1 cellular context compared by ENCODE assay signal in genomic region chr5:65037845-65038815, GRCh38.
A peak's percentile ranks its signal among the peaks of the same experiment; 100 is the strongest.
TF ChIP-seq lines count a peak whose summit lies in the region.

No MANE protein-coding gene starts in this region.

TF ChIP-seq in GM23338, 12 proteins besides CTCF, POLR2A, EP300 and RAD21 (continued from another document):
- TF ChIP-seq, protein P1, sequence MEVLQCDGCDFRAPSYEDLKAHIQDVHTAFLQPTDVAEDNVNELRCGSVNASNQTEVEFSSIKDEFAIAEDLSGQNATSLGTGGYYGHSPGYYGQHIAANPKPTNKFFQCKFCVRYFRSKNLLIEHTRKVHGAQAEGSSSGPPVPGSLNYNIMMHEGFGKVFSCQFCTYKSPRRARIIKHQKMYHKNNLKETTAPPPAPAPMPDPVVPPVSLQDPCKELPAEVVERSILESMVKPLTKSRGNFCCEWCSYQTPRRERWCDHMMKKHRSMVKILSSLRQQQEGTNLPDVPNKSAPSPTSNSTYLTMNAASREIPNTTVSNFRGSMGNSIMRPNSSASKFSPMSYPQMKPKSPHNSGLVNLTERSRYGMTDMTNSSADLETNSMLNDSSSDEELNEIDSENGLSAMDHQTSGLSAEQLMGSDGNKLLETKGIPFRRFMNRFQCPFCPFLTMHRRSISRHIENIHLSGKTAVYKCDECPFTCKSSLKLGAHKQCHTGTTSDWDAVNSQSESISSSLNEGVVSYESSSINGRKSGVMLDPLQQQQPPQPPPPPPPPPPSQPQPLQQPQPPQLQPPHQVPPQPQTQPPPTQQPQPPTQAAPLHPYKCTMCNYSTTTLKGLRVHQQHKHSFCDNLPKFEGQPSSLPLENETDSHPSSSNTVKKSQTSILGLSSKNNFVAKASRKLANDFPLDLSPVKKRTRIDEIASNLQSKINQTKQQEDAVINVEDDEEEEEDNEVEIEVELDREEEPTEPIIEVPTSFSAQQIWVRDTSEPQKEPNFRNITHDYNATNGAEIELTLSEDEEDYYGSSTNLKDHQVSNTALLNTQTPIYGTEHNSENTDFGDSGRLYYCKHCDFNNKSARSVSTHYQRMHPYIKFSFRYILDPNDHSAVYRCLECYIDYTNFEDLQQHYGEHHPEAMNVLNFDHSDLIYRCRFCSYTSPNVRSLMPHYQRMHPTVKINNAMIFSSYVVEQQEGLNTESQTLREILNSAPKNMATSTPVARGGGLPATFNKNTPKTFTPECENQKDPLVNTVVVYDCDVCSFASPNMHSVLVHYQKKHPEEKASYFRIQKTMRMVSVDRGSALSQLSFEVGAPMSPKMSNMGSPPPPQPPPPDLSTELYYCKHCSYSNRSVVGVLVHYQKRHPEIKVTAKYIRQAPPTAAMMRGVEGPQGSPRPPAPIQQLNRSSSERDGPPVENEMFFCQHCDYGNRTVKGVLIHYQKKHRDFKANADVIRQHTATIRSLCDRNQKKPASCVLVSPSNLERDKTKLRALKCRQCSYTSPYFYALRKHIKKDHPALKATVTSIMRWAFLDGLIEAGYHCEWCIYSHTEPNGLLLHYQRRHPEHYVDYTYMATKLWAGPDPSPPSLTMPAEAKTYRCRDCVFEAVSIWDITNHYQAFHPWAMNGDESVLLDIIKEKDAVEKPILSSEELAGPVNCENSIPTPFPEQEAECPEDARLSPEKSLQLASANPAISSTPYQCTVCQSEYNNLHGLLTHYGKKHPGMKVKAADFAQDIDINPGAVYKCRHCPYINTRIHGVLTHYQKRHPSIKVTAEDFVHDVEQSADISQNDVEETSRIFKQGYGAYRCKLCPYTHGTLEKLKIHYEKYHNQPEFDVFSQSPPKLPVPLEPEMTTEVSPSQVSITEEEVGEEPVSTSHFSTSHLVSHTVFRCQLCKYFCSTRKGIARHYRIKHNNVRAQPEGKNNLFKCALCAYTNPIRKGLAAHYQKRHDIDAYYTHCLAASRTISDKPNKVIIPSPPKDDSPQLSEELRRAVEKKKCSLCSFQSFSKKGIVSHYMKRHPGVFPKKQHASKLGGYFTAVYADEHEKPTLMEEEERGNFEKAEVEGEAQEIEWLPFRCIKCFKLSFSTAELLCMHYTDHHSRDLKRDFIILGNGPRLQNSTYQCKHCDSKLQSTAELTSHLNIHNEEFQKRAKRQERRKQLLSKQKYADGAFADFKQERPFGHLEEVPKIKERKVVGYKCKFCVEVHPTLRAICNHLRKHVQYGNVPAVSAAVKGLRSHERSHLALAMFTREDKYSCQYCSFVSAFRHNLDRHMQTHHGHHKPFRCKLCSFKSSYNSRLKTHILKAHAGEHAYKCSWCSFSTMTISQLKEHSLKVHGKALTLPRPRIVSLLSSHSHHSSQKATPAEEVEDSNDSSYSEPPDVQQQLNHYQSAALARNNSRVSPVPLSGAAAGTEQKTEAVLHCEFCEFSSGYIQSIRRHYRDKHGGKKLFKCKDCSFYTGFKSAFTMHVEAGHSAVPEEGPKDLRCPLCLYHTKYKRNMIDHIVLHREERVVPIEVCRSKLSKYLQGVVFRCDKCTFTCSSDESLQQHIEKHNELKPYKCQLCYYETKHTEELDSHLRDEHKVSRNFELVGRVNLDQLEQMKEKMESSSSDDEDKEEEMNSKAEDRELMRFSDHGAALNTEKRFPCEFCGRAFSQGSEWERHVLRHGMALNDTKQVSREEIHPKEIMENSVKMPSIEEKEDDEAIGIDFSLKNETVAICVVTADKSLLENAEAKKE (CRISPR knock-in tag; IDR thresholded peaks at IDR 0.05) = peak; percentile 80
- TF ChIP-seq NANOG (IDR thresholded peaks at IDR 0.05; ENCODE audit: borderline replicate concordance) (no peak), EZH2phosphoT487 (IDR thresholded peaks at IDR 0.05; ENCODE audit: unreplicated experiment) (no peak)
TF ChIP-seq in GM23338: peak in this region for 2.
